Comparison of ENCODE assay signal across 15 cellular contexts in genomic region chr12:60174914-60175313, GRCh38.
DNase-seq lines count a peak whose midpoint lies in the region; ATAC-seq and TF ChIP-seq lines count a peak whose summit lies in the region.
"Had no signal": no experiment of that assay in that cellular context is flagged by ENCODE, and none has a peak within 500 bp of the region (broad histone marks: within the 10 kb centered on the region; RNA-seq: fewer than 3 reads in every experiment).

No MANE protein-coding gene starts in this region.

- no peak overlapping the region for H3K56ac ChIP-seq in IMR-90 (ENCODE audit: extremely low read depth, insufficient read depth, low read length)

- H3K4me2 ChIP-seq in IMR-90 (ENCODE audit: low read depth, low read length): no peak overlapping the region

- POLR2A ChIA-PET in IMR-90 (lab: Charles Lee; ENCODE audit: unreplicated experiment): no interaction called here

- ATAC-seq in IMR-90 (ENCODE audit: low read depth): peak; percentile 65
- no peak for ATAC-seq in GM18502 (IDR thresholded peaks at IDR 0.05; ENCODE audit: poor library complexity, unreplicated experiment)
- no peak for ATAC-seq in HG02678 (IDR thresholded peaks at IDR 0.05; ENCODE audit: unreplicated experiment)
- ATAC-seq: Right ventricle myocardium inferior had no signal

- H3K36me3 ChIP-seq in ACC112 (ENCODE audit: insufficient read depth, low read length): no peaks in the 10 kb centered on the region
- no peaks in the 10 kb centered on the region for H3K36me3 ChIP-seq in IMR-90 (ENCODE audit: control insufficient read depth, insufficient read depth, low read length)

- no peak overlapping the region for H4K91ac ChIP-seq in IMR-90 (ENCODE audit: insufficient read depth, low read depth, low read length)

- no peak overlapping the region for H4K5ac ChIP-seq in IMR-90 (ENCODE audit: low read depth, low read length)

- H2BK20ac ChIP-seq in IMR-90 (ENCODE audit: low read depth, low read length): no peak overlapping the region

- H3K27me3 ChIP-seq in ACC112 (ENCODE audit: insufficient read depth, low read length) (no peaks in the 10 kb centered on the region), IMR-90 (ENCODE audit: control insufficient read depth, insufficient read depth, low read length) (no peaks in the 10 kb centered on the region)

- dilution Hi-C loops in IMR-90 (cut with HindIII; ENCODE audit: low sequenced_read_pairs, unreplicated experiment): no loop called here

- no peaks in the 10 kb centered on the region for H3K9me1 ChIP-seq in IMR-90 (ENCODE audit: insufficient read depth, low read length)

- H3K9ac ChIP-seq in IMR-90 (ENCODE audit: low read depth, low read length): no peak overlapping the region

- H2AK5ac ChIP-seq in IMR-90 (ENCODE audit: low read depth, low read length): no peak overlapping the region

- H2BK120ac ChIP-seq in IMR-90 (ENCODE audit: low read depth, low read length): no peak overlapping the region

- H3K4me1 ChIP-seq in ACC112 (ENCODE audit: control insufficient read depth, insufficient read depth, low read length, unreplicated experiment): peaks cover 40% of the 10 kb centered on the region
- H3K4me1 ChIP-seq in IMR-90 (ENCODE audit: control insufficient read depth, insufficient read depth, low read length): peaks cover 4% of the 10 kb centered on the region; the same call in 1 of the 2 replicates
- H3K4me1 ChIP-seq: Caco-2 had no signal

- H2BK15ac ChIP-seq in IMR-90 (ENCODE audit: low read depth, low read length): no peak overlapping the region

- H3K4me3 ChIP-seq in ACC112 (ENCODE audit: low read depth, low read length): no peak overlapping the region
- H3K4me3 ChIP-seq in IMR-90 (ENCODE audit: insufficient read depth, low read depth, low read length): no peak overlapping the region
- no peak overlapping the region for H3K4me3 ChIP-seq in cardiac fibroblast (replicated peaks in 1 of 2; ENCODE audit: low read depth in 2 of 2, low read length in 2 of 2)
- no peak overlapping the region for H3K4me3 ChIP-seq in foreskin fibroblast (ENCODE audit: low read depth in 1 of 2, low read length in 2 of 2)

- H3K18ac ChIP-seq in IMR-90 (ENCODE audit: low read depth, low read length): no peak overlapping the region

- no peak overlapping the region for H3K14ac ChIP-seq in IMR-90 (replicated peaks; ENCODE audit: low read depth, low read length)

- peak overlapping the region in 1 of 2 experiments; percentile 19; a peak in 1 of 4 replicates for H4K8ac ChIP-seq in IMR-90 (ENCODE audit: low read depth in 2 of 2, low read length in 2 of 2)

- in situ Hi-C loops in IMR-90 (cut with MboI; ENCODE audit: low sequenced_read_pairs): no loop called here

- no peak for TF ChIP-seq POLR2A in IMR-90 (IDR thresholded peaks at IDR 0.05; ENCODE audit: low read depth, low read length)

- H3K9me3 ChIP-seq in IMR-90 (ENCODE audit: control insufficient read depth, insufficient read depth, low read length): no peaks in the 10 kb centered on the region
- H3K9me3 ChIP-seq: Caco-2 had no signal

- BruUV-seq in IMR-90 (replicated peaks; lab: Mats Ljungman, UMichigan): no TSS peak

- TF ChIP-seq CTCF in IMR-90 (conservative IDR thresholded peaks at IDR 0.05; ENCODE audit: low read depth, low read length): no peak
- TF ChIP-seq CTCF in cardiac fibroblast (IDR thresholded peaks at IDR 0.05; ENCODE audit: low read depth, low read length): no peak
- TF ChIP-seq CTCF in foreskin fibroblast (IDR thresholded peaks at IDR 0.05; ENCODE audit: low read depth, low read length): no peak

- no peaks in the 10 kb centered on the region for H4K20me1 ChIP-seq in IMR-90 (ENCODE audit: insufficient read depth, low read length)

- TF ChIP-seq RAD21 in IMR-90 (IDR thresholded peaks at IDR 0.05; ENCODE audit: low read length): no peak

- no peaks in the 10 kb centered on the region for H3K79me2 ChIP-seq in ACC112 (ENCODE audit: control insufficient read depth, insufficient read depth, low read length, unreplicated experiment)

- H3K27ac ChIP-seq in ACC112 (ENCODE audit: low read depth, low read length): peak overlapping the region; percentile 36
- H3K27ac ChIP-seq in IMR-90 (ENCODE audit: insufficient read depth, low read length): no peak overlapping the region
- H3K27ac ChIP-seq: 22Rv1 had no signal

- H2BK5ac ChIP-seq in IMR-90 (ENCODE audit: low read depth, low read length, poor library complexity, severe bottlenecking): no peak overlapping the region

- peak; percentile 40 for DNase-seq in IMR-90
- peak; percentile 25 to 42 for DNase-seq in cardiac fibroblast (ENCODE audit: low read depth in 2 of 2)
- peak; percentile 38 to 64 for DNase-seq in foreskin fibroblast
- no peak for DNase-seq in NCI-H146 (lab: John Stamatoyannopoulos, UW)
- no peak for DNase-seq in posterior cingulate gyrus
- DNase-seq: Caco-2; CD4-positive, alpha-beta T cell; MM.1S; NCI-H1092; NK-92 treated with Interleukin-12 subunit alpha and Interleukin-12 subunit beta, amount 100 ng/mL, for 24 hours had no signal

- WGBS in IMR-90 (ENCODE audit: extremely low coverage in 2 of 2, insufficient read length in 1 of 2), 2 experiments: no CpG with 5 or more reads among the region's 1 CpG

- H2AK9ac ChIP-seq in IMR-90 (replicated peaks; ENCODE audit: low read depth, low read length, poor library complexity): no peak overlapping the region

- no peak overlapping the region for H3K4ac ChIP-seq in IMR-90 (ENCODE audit: low read depth, low read length)

- CTCF ChIA-PET in IMR-90 (lab: Yijun Ruan, JAX): no interaction called here

- intact Hi-C loops in IMR-90 (cut with micrococcal nuclease) (no loop called here), posterior cingulate gyrus (cut with DNase I) (no loop called here)

- H3K23ac ChIP-seq in IMR-90 (ENCODE audit: low read depth, low read length): no peak overlapping the region

- H3K79me1 ChIP-seq in IMR-90 (ENCODE audit: low read depth in 1 of 2, low read length in 2 of 2): no peaks in the 10 kb centered on the region

- H2AFZ ChIP-seq in ACC112 (ENCODE audit: low read length, unreplicated experiment): no peak overlapping the region
- H2AFZ ChIP-seq in IMR-90 (replicated peaks; ENCODE audit: low read length, poor library complexity): no peak overlapping the region

TF ChIP-seq in IMR-90, 13 proteins besides CTCF, POLR2A, EP300 and RAD21:
- TF ChIP-seq MAZ (IDR thresholded peaks at IDR 0.05; ENCODE audit: borderline replicate concordance, low read depth, low read length) (no peak), NFE2L2 (IDR thresholded peaks at IDR 0.05; ENCODE audit: low read depth, low read length) (no peak), CHD1 (IDR thresholded peaks at IDR 0.05; ENCODE audit: low read depth, low read length) (no peak), MXI1 (IDR thresholded peaks at IDR 0.05; ENCODE audit: borderline replicate concordance, low read depth, low read length) (no peak), RCOR1 (IDR thresholded peaks at IDR 0.05; ENCODE audit: insufficient replicate concordance, low read length) (no peak), MAFK (IDR thresholded peaks at IDR 0.05; ENCODE audit: low read depth, low read length) (no peak), CEBPB (IDR thresholded peaks at IDR 0.05; ENCODE audit: low read depth, low read length) (no peak), RFX5 (IDR thresholded peaks at IDR 0.05; ENCODE audit: low read depth, low read length) (no peak), ELK1 (IDR thresholded peaks at IDR 0.05; ENCODE audit: borderline replicate concordance, low read depth, low read length) (no peak), FOS (IDR thresholded peaks at IDR 0.05; ENCODE audit: low read depth, low read length) (no peak)

Comparison
In these comparisons a context has a peak if more than half of its experiments do, and no peak if none do; other contexts are left out.
1. DNase-seq: peak in IMR-90 (single experiment), cardiac fibroblast (2 of 2) and foreskin fibroblast (2 of 2); none in NCI-H146 (single experiment) and posterior cingulate gyrus (0 of 10).